ENCODE assay signal across 8 cellular contexts in the genomic region with DNA sequence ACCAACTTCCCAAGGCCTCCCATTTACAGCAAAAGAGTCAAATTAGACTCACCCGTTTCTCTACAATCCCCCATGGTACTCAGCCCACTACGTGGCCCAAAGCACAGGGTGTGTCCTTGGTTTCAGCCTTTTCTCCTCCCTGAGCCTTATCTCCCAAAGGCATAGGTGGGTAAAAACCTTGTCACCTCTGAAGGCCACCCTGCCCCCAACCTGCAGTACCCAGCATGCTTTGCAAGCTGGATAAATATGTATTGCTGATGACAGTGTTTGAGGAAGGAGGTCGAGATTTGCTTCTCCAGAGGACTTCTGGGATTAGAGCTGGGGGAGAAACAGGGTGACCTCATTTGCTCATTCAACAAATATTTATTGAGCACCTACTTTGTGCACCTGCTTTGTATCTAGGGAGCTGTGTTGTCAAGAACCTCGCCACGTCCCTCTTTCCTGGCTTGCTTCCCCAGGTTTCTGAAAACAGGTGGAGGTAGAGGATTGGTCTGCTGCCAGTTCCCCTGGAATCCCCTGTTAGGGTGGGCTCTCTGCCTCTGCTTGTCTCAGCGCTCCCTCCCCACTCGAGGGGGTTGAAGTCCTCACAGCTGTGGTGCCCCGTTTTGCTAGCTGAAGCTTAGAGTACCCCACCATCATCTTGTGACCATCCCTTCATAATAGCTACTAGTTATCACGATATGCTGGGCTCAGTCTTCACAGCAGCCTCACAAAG. TPM values are rescaled to one million over a fixed set of nuclear protein-coding genes. Genes with fewer than 3 reads are reported as not detected.
DNase-seq lines count a peak whose midpoint lies in the region; ATAC-seq and TF ChIP-seq lines count a peak whose summit lies in the region.

No MANE protein-coding gene starts in this region.

- H3K27me3 ChIP-seq in naive thymus-derived CD4-positive, alpha-beta T cell (ENCODE audit: control insufficient read depth in 2 of 2, insufficient read depth in 2 of 2, low read length in 2 of 2): no peaks in the 10 kb centered on the region
- no peaks in the 10 kb centered on the region for H3K27me3 ChIP-seq in aorta (ENCODE audit: control insufficient read depth in 1 of 2, insufficient read depth in 2 of 2, low read length in 1 of 2)

- CTCF ChIA-PET in naive thymus-derived CD4-positive, alpha-beta T cell (lab: Charles Lee): interaction anchor here (0.6 to 1.7 kb wide), 5 partner anchors 9 to 143 kb away, joined by 3 to 9 read pairs (median 5); a partner anchor contains a TSS

- H3K4me1 ChIP-seq in naive thymus-derived CD4-positive, alpha-beta T cell (ENCODE audit: control insufficient read depth in 2 of 2, insufficient read depth in 2 of 2, low read length in 2 of 2): peaks cover 55 to 64% of the 10 kb centered on the region in 2 donors
- peaks cover 0 to 5% of the 10 kb centered on the region in 2 donors for H3K4me1 ChIP-seq in aorta (ENCODE audit: control insufficient read depth in 1 of 2, insufficient read depth in 2 of 2, low read length in 2 of 2)

- H3K4me3 Mint-ChIP-seq in IgD-negative memory B cell: peak overlapping the region in 3 of 4 donors; percentile 75 to 99 (median 92)
- peak overlapping the region; percentile 92 to 95 (median 93) for H3K4me3 Mint-ChIP-seq in brain
- H3K4me3 Mint-ChIP-seq in naive thymus-derived CD4-positive, alpha-beta T cell: peak overlapping the region; percentile 44 to 100 (median 96)

- intact Hi-C loops in naive thymus-derived CD4-positive, alpha-beta T cell (cut with micrococcal nuclease): loop anchor here (5.0 to 10.0 kb wide), 3 partner anchors 54 to 222 kb away; a partner anchor contains a TSS
- intact Hi-C loops in aorta (cut with DNase I): loop anchor here in 1 of 2 donors (10.0 kb wide), 1 partner anchor 282 kb away; a partner anchor contains a TSS

- ATAC-seq in naive thymus-derived CD4-positive, alpha-beta T cell: no peak
- ATAC-seq in HG02588 (IDR thresholded peaks at IDR 0.05; ENCODE audit: unreplicated experiment) (no peak), aorta (ENCODE audit: low FRiP score) (no peak)

- no peak for DNase-seq in AG09309 (ENCODE audit: low read depth)
- DNase-seq in naive thymus-derived CD4-positive, alpha-beta T cell: no peak
- DNase-seq in NCI-H510A treated with DMSO at 0.1 percent for 48 hours (lab: John Stamatoyannopoulos, UW): no peak
- no peak for DNase-seq in dermis blood vessel endothelial cell
- no peak for DNase-seq in aorta

- peaks cover 0 to 10% (median 0%) of the 10 kb centered on the region in 3 experiments for H3K36me3 ChIP-seq in naive thymus-derived CD4-positive, alpha-beta T cell (ENCODE audit: control insufficient read depth in 2 of 3, insufficient read depth in 3 of 3, low read length in 3 of 3)
- peaks cover 0 to under 1% of the 10 kb centered on the region in 2 donors for H3K36me3 ChIP-seq in aorta (ENCODE audit: control insufficient read depth in 1 of 2, insufficient read depth in 2 of 2, low read length in 1 of 2)

- H3K4me1 Mint-ChIP-seq in IgD-negative memory B cell: peaks cover 38 to 57% (median 49%) of the 10 kb centered on the region in 3 donors
- H3K4me1 Mint-ChIP-seq in brain: peaks cover 80% of the 10 kb centered on the region
- peaks cover 46 to 79% (median 75%) of the 10 kb centered on the region in 7 donors for H3K4me1 Mint-ChIP-seq in naive thymus-derived CD4-positive, alpha-beta T cell

- H3K27me3 Mint-ChIP-seq in IgD-negative memory B cell: no peaks in the 10 kb centered on the region
- peaks cover 18% of the 10 kb centered on the region for H3K27me3 Mint-ChIP-seq in brain
- peaks cover 0 to 3% (median 0%) of the 10 kb centered on the region in 5 donors for H3K27me3 Mint-ChIP-seq in naive thymus-derived CD4-positive, alpha-beta T cell

- H3K36me3 Mint-ChIP-seq in IgD-negative memory B cell (peaks cover 3% of the 10 kb centered on the region), brain (peaks cover under 1% of the 10 kb centered on the region)
- peaks cover 0 to 5% (median 4%) of the 10 kb centered on the region in 5 donors for H3K36me3 Mint-ChIP-seq in naive thymus-derived CD4-positive, alpha-beta T cell

- H3K9me3 ChIP-seq in naive thymus-derived CD4-positive, alpha-beta T cell (ENCODE audit: control insufficient read depth in 2 of 3, low read length in 3 of 3): no peaks in the 10 kb centered on the region
- no peaks in the 10 kb centered on the region for H3K9me3 ChIP-seq in aorta (ENCODE audit: control insufficient read depth, low read length)

- H3K27ac ChIP-seq in naive thymus-derived CD4-positive, alpha-beta T cell (ENCODE audit: low read depth, low read length): peak overlapping the region; percentile 88
- peak overlapping the region in 1 of 2 donors; percentile 52 for H3K27ac ChIP-seq in aorta (ENCODE audit: low read depth in 1 of 2, low read length in 2 of 2)

- H3K9me3 Mint-ChIP-seq in IgD-negative memory B cell (no peaks in the 10 kb centered on the region), brain (peaks cover 0 to 11% (median 2%) of the 10 kb centered on the region in 5 experiments)
- H3K9me3 Mint-ChIP-seq in naive thymus-derived CD4-positive, alpha-beta T cell: peaks cover 0 to 7% (median 0%) of the 10 kb centered on the region in 11 donors

- H3K4me3 ChIP-seq in AG09309 (ENCODE audit: control insufficient read depth, low read depth, low read length) (peak overlapping the region; percentile 11; the same call in 1 of the 2 replicates), aorta (ENCODE audit: low read length in 2 of 2) (peak overlapping the region in 1 of 2 donors; percentile 4)
- H3K4me3 ChIP-seq in naive thymus-derived CD4-positive, alpha-beta T cell (ENCODE audit: low read length): peak overlapping the region; percentile 98

- H3K27ac Mint-ChIP-seq in IgD-negative memory B cell (peak overlapping the region; percentile 90 to 100 (median 99)), brain (peak overlapping the region; percentile 38 to 95 (median 78))
- peak overlapping the region; percentile 75 to 95 (median 93) for H3K27ac Mint-ChIP-seq in naive thymus-derived CD4-positive, alpha-beta T cell

- POLR2A ChIA-PET in naive thymus-derived CD4-positive, alpha-beta T cell (lab: Charles Lee): interaction anchor here (0.7 to 8.4 kb wide), 10 partner anchors 8 to 53 kb away, joined by 3 to 171 read pairs (median 12); a partner anchor contains a TSS

- TF ChIP-seq CTCF in AG09309 (IDR thresholded peaks at IDR 0.05; ENCODE audit: control insufficient read depth, insufficient read depth, low read depth, low read length, missing control alignments) (no peak), brain (conservative IDR thresholded peaks at IDR 0.05) (no peak)

- WGBS in aorta, 2 donors: 18 to 19% methylated on average over 9 of the region's 9 CpGs

RNA-seq across cellular contexts. Expression of a gene that starts 3.0 kb away (rescaled TPM):
- polyA plus RNA-seq in IgD-negative memory B cell (44.5 TPM), brain (ENCODE audit: insufficient read depth, low read depth, low replicate concordance) (108 TPM), aorta (10 to 100 TPM; 68.5 to 78.9 TPM)
- total RNA-seq in naive thymus-derived CD4-positive, alpha-beta T cell: 100 to 1,000 TPM in 4 of 5 experiments, 10 to 100 TPM in 1; 75.3 to 199 (median 113) TPM
- 10 to 100 TPM; 43.4 to 54.5 TPM for polyA plus RNA-seq in naive thymus-derived CD4-positive, alpha-beta T cell
- total RNA-seq in dermis blood vessel endothelial cell (104 and 199 TPM in 2 replicates), aorta (100 to 1,000 TPM; 136 to 169 TPM)

RNA-seq across cellular contexts. Expression of a gene that starts 19.3 kb away (rescaled TPM):
- polyA plus RNA-seq in IgD-negative memory B cell (1,385 TPM), brain (ENCODE audit: insufficient read depth, low read depth, low replicate concordance) (2,078 TPM), aorta (1,000 to 10,000 TPM; 2,973 to 5,274 TPM)
- total RNA-seq in naive thymus-derived CD4-positive, alpha-beta T cell: 1,000 to 10,000 TPM; 1,312 to 2,438 (median 1,877) TPM
- polyA plus RNA-seq in naive thymus-derived CD4-positive, alpha-beta T cell: 1,000 to 10,000 TPM; 1,326 to 1,996 TPM
- total RNA-seq in dermis blood vessel endothelial cell (921 and 1,590 TPM in 2 replicates), aorta (1,000 to 10,000 TPM; 1,147 to 1,150 TPM)

RNA-seq across cellular contexts. Expression of a gene that starts 47.7 kb away (rescaled TPM):
- polyA plus RNA-seq in IgD-negative memory B cell: 17.1 TPM
- 9.2 TPM for polyA plus RNA-seq in brain (ENCODE audit: insufficient read depth, low read depth, low replicate concordance)
- 10 to 100 TPM; 33.0 to 69.5 (median 53.4) TPM for total RNA-seq in naive thymus-derived CD4-positive, alpha-beta T cell
- 1 to 10 TPM; 5.0 to 8.5 TPM for polyA plus RNA-seq in naive thymus-derived CD4-positive, alpha-beta T cell
- total RNA-seq in dermis blood vessel endothelial cell: 11.7 and 13.1 TPM in 2 replicates
- 10 to 100 TPM; 19.0 to 23.9 TPM for total RNA-seq in aorta
- 10 to 100 TPM in 1 of 2 donors, 1 to 10 TPM in 1; 7.1 to 32.7 TPM for polyA plus RNA-seq in aorta
